Comparison of ENCODE assay signal across 16 cellular contexts in the genomic region with DNA sequence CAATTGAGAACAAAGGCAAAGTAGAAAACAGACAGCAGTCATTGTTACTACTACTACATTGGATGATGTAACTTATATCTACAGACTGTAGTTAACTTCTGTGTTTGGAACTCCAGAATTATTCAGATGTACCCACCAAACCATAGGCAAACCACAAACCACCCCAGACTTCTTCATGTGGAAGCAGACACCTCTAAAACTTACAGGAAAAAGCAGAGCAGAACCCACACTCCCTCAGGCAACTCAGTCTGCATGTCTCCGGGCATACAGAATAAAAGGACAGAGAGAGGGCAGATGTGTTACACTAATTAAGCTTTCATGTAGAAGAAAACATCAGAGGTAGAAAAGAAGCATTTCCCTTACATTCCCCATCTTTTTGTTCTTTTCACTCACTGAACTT. TPM values are rescaled to one million over a fixed set of nuclear protein-coding genes. Genes with fewer than 3 reads are reported as not detected.
DNase-seq lines count a peak whose midpoint lies in the region; ATAC-seq, FAIRE-seq and TF ChIP-seq lines count a peak whose summit lies in the region.
"Had no signal": no experiment of that assay in that cellular context is flagged by ENCODE, and none has a peak within 500 bp of the region (broad histone marks: within the 10 kb centered on the region; RNA-seq: fewer than 3 reads in every experiment).

No MANE protein-coding gene starts in this region.

- H3K27me3 ChIP-seq in body of pancreas (no peaks in the 10 kb centered on the region), pancreas (no peaks in the 10 kb centered on the region)
- H3K27me3 ChIP-seq: BLaER1 treated with 17β-estradiol and CSF1 and Interleukin-3, amounts not matched to agents 10 nM and 100 nM had no signal

- H3K9me3 Mint-ChIP-seq in activated CD4-positive, alpha-beta T cell treated with anti-CD3 and anti-CD28 coated beads, Interleukin-2, amount 10 ng/mL, durations not matched to agents 24 days and 14 days = no peaks in the 10 kb centered on the region
- H3K9me3 Mint-ChIP-seq: CD4-positive, CD25-positive, alpha-beta regulatory T cell had no signal

- peaks cover 4% of the 10 kb centered on the region for H3K27me3 Mint-ChIP-seq in activated CD4-positive, alpha-beta T cell treated with anti-CD3 and anti-CD28 coated beads, Interleukin-2, amount 10 ng/mL, durations not matched to agents 24 days and 14 days

- no peak for FAIRE-seq in pancreas (lab: Jason Lieb, UNC)
- FAIRE-seq: GM12891, H54 had no signal

- no peak overlapping the region for H3K27ac Mint-ChIP-seq in activated CD4-positive, alpha-beta T cell treated with anti-CD3 and anti-CD28 coated beads, Interleukin-2, amount 10 ng/mL, durations not matched to agents 24 days and 14 days

- 42 to 59% methylated on average over 1 of the region's 1 CpG for WGBS in body of pancreas, 2 donors
- 47 to 68% methylated on average over 1 of the region's 1 CpG for WGBS in pancreas, 2 donors

- H3K4me3 ChIP-seq in Jurkat, Clone E6-1 (ENCODE audit: low read length) = no peak overlapping the region
- no peak overlapping the region for H3K4me3 ChIP-seq in body of pancreas
- H3K4me3 ChIP-seq in pancreas = no peak overlapping the region
- H3K4me3 ChIP-seq: BLaER1 treated with 17β-estradiol and CSF1 and Interleukin-3, amounts not matched to agents 10 nM and 100 nM; GM23248 had no signal

- no peak overlapping the region for H3K4me3 Mint-ChIP-seq in activated CD4-positive, alpha-beta T cell treated with anti-CD3 and anti-CD28 coated beads, Interleukin-2, amount 10 ng/mL, durations not matched to agents 24 days and 14 days
- H3K4me3 Mint-ChIP-seq: CD4-positive, CD25-positive, alpha-beta regulatory T cell had no signal

- peak; percentile 52 for DNase-seq in activated CD4-positive, alpha-beta T cell treated with anti-CD3 and anti-CD28 coated beads, Interleukin-2, amount 10 ng/mL, durations not matched to agents 24 days and 14 days
- no peak for DNase-seq in activated CD4-positive, alpha-beta T cell treated with anti-CD3 and anti-CD28 coated beads for 4 hours
- DNase-seq in Jurkat, Clone E6-1 (ENCODE audit: low read depth, low spot score) = peak; percentile 83
- no peak for DNase-seq in body of pancreas
- DNase-seq in pancreas = no peak
- no peak for DNase-seq in sciatic nerve (ENCODE audit: low spot score)
- DNase-seq in GF-D8 (lab: John Stamatoyannopoulos, UW) = no peak
- no peak for DNase-seq in left colon
- DNase-seq: 8988T; CD4-positive, CD25-positive, alpha-beta regulatory T cell; GM23248 had no signal

- H3K9me3 ChIP-seq in body of pancreas (no peaks in the 10 kb centered on the region), pancreas (no peaks in the 10 kb centered on the region)
- H3K9me3 ChIP-seq: BLaER1 treated with 17β-estradiol and CSF1 and Interleukin-3, amounts not matched to agents 10 nM and 100 nM had no signal

- H3K27ac ChIP-seq in body of pancreas = peak overlapping the region; percentile 50 to 81 (median 65)
- peak overlapping the region; percentile 21 to 66 (median 59) for H3K27ac ChIP-seq in pancreas
- H3K27ac ChIP-seq: BLaER1 treated with 17β-estradiol and CSF1 and Interleukin-3, amounts not matched to agents 10 nM and 100 nM; GM23248; HL-60 had no signal

- no peak for ATAC-seq in body of pancreas
- ATAC-seq in pancreas = peak in 1 of 4 donors; percentile 7
- ATAC-seq in sciatic nerve = no peak
- ATAC-seq in left colon = no peak
- ATAC-seq: HCT116 had no signal

- peaks cover 16% of the 10 kb centered on the region for H3K4me1 ChIP-seq in body of pancreas
- H3K4me1 ChIP-seq in pancreas = peaks cover 4 to 8% (median 7%) of the 10 kb centered on the region in 3 donors
- H3K4me1 ChIP-seq: BLaER1 treated with 17β-estradiol and CSF1 and Interleukin-3, amounts not matched to agents 10 nM and 100 nM had no signal

- no peak for TF ChIP-seq POLR2A in body of pancreas (IDR thresholded peaks at IDR 0.05)

- intact Hi-C loops in activated CD4-positive, alpha-beta T cell treated with anti-CD3 and anti-CD28 coated beads, Interleukin-2, amount 10 ng/mL, durations not matched to agents 24 days and 14 days (cut with micrococcal nuclease) = no loop called here
- intact Hi-C loops in body of pancreas (cut with DNase I) = no loop called here
- intact Hi-C loops in pancreas (cut with DNase I) = no loop called here
- intact Hi-C loops in sciatic nerve (cut with DNase I) = no loop called here
- intact Hi-C loops in left colon (cut with DNase I, micrococcal nuclease) = no loop called here

- H3K36me3 Mint-ChIP-seq in activated CD4-positive, alpha-beta T cell treated with anti-CD3 and anti-CD28 coated beads, Interleukin-2, amount 10 ng/mL, durations not matched to agents 24 days and 14 days (ENCODE audit: low read depth) = peaks cover 7% of the 10 kb centered on the region

- peaks cover 5% of the 10 kb centered on the region for H3K4me1 Mint-ChIP-seq in activated CD4-positive, alpha-beta T cell treated with anti-CD3 and anti-CD28 coated beads, Interleukin-2, amount 10 ng/mL, durations not matched to agents 24 days and 14 days

- TF ChIP-seq CTCF in body of pancreas (IDR thresholded peaks at IDR 0.05) (no peak), pancreas (IDR thresholded peaks at IDR 0.05) (no peak)

- H3K36me3 ChIP-seq in body of pancreas (replicated peaks in 1 of 2; ENCODE audit: insufficient read depth in 1 of 2, low read depth in 2 of 2) = peaks cover 0 to under 1% of the 10 kb centered on the region in 2 donors
- peaks cover 0 to 2% (median 0%) of the 10 kb centered on the region in 3 donors for H3K36me3 ChIP-seq in pancreas

RNA-seq across cellular contexts. Expression of a gene that starts 9.0 kb away (rescaled TPM):
- 92.9 and 99.2 TPM in 2 replicates for total RNA-seq in activated CD4-positive, alpha-beta T cell treated with anti-CD3 and anti-CD28 coated beads, Interleukin-2, amount 10 ng/mL, durations not matched to agents 24 days and 14 days
- 168 TPM for polyA plus RNA-seq in Jurkat, Clone E6-1 (2012; ENCODE audit: insufficient read depth, insufficient read length)
- 10 to 100 TPM in 1 of 2 donors, 1 to 10 TPM in 1; 8.2 to 27.2 TPM for total RNA-seq in body of pancreas
- 10 to 100 TPM; 14.8 to 26.8 (median 20.1) TPM for total RNA-seq in pancreas
- polyA plus RNA-seq in pancreas = 10 to 100 TPM; 41.1 to 47.6 TPM
- total RNA-seq in sciatic nerve = 27.6 TPM
- total RNA-seq in left colon = 10 to 100 TPM; 28.8 to 33.5 TPM

RNA-seq across cellular contexts. Expression of a gene that starts 14.1 kb away (rescaled TPM):
- total RNA-seq in activated CD4-positive, alpha-beta T cell treated with anti-CD3 and anti-CD28 coated beads, Interleukin-2, amount 10 ng/mL, durations not matched to agents 24 days and 14 days = 44.6 and 49.1 TPM in 2 replicates
- polyA plus RNA-seq in Jurkat, Clone E6-1 (2012; ENCODE audit: insufficient read depth, insufficient read length) = 13.1 TPM
- 10 to 100 TPM; 15.3 to 19.8 TPM for total RNA-seq in body of pancreas
- total RNA-seq in pancreas = 10 to 100 TPM; 16.1 to 23.4 (median 19.0) TPM
- polyA plus RNA-seq in pancreas = 1 to 10 TPM; 4.6 to 6.2 TPM
- total RNA-seq in sciatic nerve = 31.5 TPM
- total RNA-seq in left colon = 10 to 100 TPM; 83.3 to 83.5 TPM

Comparison
In these comparisons a context has a peak if more than half of its experiments do, and no peak if none do; other contexts are left out.
1. DNase-seq: peak in activated CD4-positive, alpha-beta T cell treated with anti-CD3 and anti-CD28 coated beads, Interleukin-2, amount 10 ng/mL, durations not matched to agents 24 days and 14 days (single experiment) and Jurkat, Clone E6-1 (single experiment); none in activated CD4-positive, alpha-beta T cell treated with anti-CD3 and anti-CD28 coated beads for 4 hours (0 of 2), body of pancreas (0 of 4), pancreas (0 of 6), sciatic nerve (single experiment), GF-D8 (single experiment) and left colon (0 of 2).